Comparison of ENCODE assay signal across 28 cellular contexts in genomic region chr12:112901271-112901670, GRCh38. TPM values are rescaled to one million over a fixed set of nuclear protein-coding genes. Genes with fewer than 3 reads are reported as not detected.
DNase-seq lines count a peak whose midpoint lies in the region; ATAC-seq, FAIRE-seq and TF ChIP-seq lines count a peak whose summit lies in the region.
"Had no signal": no experiment of that assay in that cellular context is flagged by ENCODE, and none has a peak within 500 bp of the region (broad histone marks: within the 10 kb centered on the region; RNA-seq: fewer than 3 reads in every experiment).

No MANE protein-coding gene starts in this region.

- POLR2A ChIA-PET in WTC11 (lab: Charles Lee) = no interaction called here

- H3K36me3 Mint-ChIP-seq in WTC11 = peaks cover 8% of the 10 kb centered on the region
- H3K36me3 Mint-ChIP-seq: brain, naive B cell had no signal

- no peak for FAIRE-seq in small intestine (lab: Jason Lieb, UNC)
- FAIRE-seq: HTR-8/SVneo, keratinocyte had no signal

- no peaks in the 10 kb centered on the region for H3K27me3 ChIP-seq in small intestine (ENCODE audit: control insufficient read depth in 2 of 2, insufficient read depth in 2 of 2, low read length in 2 of 2)

- ATAC-seq in HG03432 (IDR thresholded peaks at IDR 0.05; ENCODE audit: unreplicated experiment) = no peak
- ATAC-seq in WTC11 = no peak
- ATAC-seq: gastroesophageal sphincter; stimulated activated naive CD8-positive, alpha-beta T cell treated with anti-CD3 and anti-CD28 coated beads, Interleukin-15, Interleukin-2, amounts not matched to agents 100 U/mL and 50 U/mL, for 24 hours had no signal

- CTCF ChIA-PET in WTC11 (lab: Charles Lee) = interaction anchor here (1.0 to 1.8 kb wide), 5 partner anchors 11 to 100 kb away, joined by 3 to 19 read pairs (median 5); partner anchors contain the start of gene OAS3

- H3K27me3 Mint-ChIP-seq in WTC11 (ENCODE audit: low read depth) = no peaks in the 10 kb centered on the region; the same call in 1 of the 2 replicates

- peaks cover 34% of the 10 kb centered on the region for H3K9me3 Mint-ChIP-seq in WTC11
- H3K9me3 Mint-ChIP-seq: HFFc6, naive B cell had no signal

- H3K36me3 ChIP-seq in small intestine (ENCODE audit: control insufficient read depth in 2 of 2, insufficient read depth in 2 of 2, low read length in 2 of 2) = no peaks in the 10 kb centered on the region
- H3K36me3 ChIP-seq: gastroesophageal sphincter had no signal

- H3K4me1 ChIP-seq in small intestine (ENCODE audit: control insufficient read depth in 2 of 2, insufficient read depth in 1 of 2, low read depth in 1 of 2, low read length in 1 of 2) = peaks cover 3 to 7% of the 10 kb centered on the region in 2 donors

- no peaks in the 10 kb centered on the region for H3K9me3 ChIP-seq in small intestine (ENCODE audit: control insufficient read depth, low read depth)
- H3K9me3 ChIP-seq: gastroesophageal sphincter had no signal

- no peak for TF ChIP-seq CTCF in WTC11 (IDR thresholded peaks at IDR 0.05)

- H3K27ac ChIP-seq in small intestine (ENCODE audit: low read depth in 1 of 2, low read length in 1 of 2) = peak overlapping the region; percentile 1 to 11
- H3K27ac ChIP-seq: gastroesophageal sphincter, GM23248, KMS-11, SK-N-MC had no signal

- WGBS in small intestine, 3 donors = 20 to 55% (median 35%) methylated on average over 2 of the region's 2 CpGs

- no peak overlapping the region for H3K4me3 Mint-ChIP-seq in WTC11
- H3K4me3 Mint-ChIP-seq: brain, HFFc6 had no signal

- H3K4me3 ChIP-seq in small intestine (ENCODE audit: low read depth in 1 of 2, low read length in 2 of 2) = no peak overlapping the region
- H3K4me3 ChIP-seq: gastroesophageal sphincter, GM23248, SK-N-MC had no signal

- H3K27ac Mint-ChIP-seq in WTC11 = no peak overlapping the region
- H3K27ac Mint-ChIP-seq: brain, HFFc6 had no signal

- peak; percentile 34 for DNase-seq in NCI-H2171 (lab: John Stamatoyannopoulos, UW)
- DNase-seq in NCI-H2171 treated with DMSO at 0.1 percent for 48 hours (lab: John Stamatoyannopoulos, UW) = no peak
- peak; percentile 68 for DNase-seq in NCI-H69 (lab: John Stamatoyannopoulos, UW)
- DNase-seq in dermis blood vessel endothelial cell = peak; percentile 52
- DNase-seq in small intestine = peak; percentile 84
- no peak for DNase-seq in WTC11 (ENCODE audit: low spot score)
- DNase-seq in A172 (ENCODE audit: low spot score) = no peak
- DNase-seq: activated CD4-positive, alpha-beta T cell treated with anti-CD3 and anti-CD28 coated beads, Interleukin-2, amount 50 U/mL, for 4 hours; activated gamma-delta T cell; Calu3; GM23248; HFFc6; mammary epithelial cell; naive B cell; NCI-H1105; NCI-H82; nucleus accumbens; retina; stimulated activated CD4-positive, alpha-beta T cell treated with anti-CD3 and anti-CD28 coated beads, Interleukin-4, amount 100 ng/mL, for 24 hours; stimulated activated naive CD8-positive, alpha-beta T cell treated with anti-CD3 and anti-CD28 coated beads, Interleukin-15, Interleukin-2, amounts not matched to agents 100 U/mL and 50 U/mL, for 24 hours; T-helper 2 cell had no signal

- H3K4me1 Mint-ChIP-seq in WTC11 = no peaks in the 10 kb centered on the region

TF ChIP-seq in WTC11, 78 proteins besides CTCF, POLR2A, EP300 and RAD21:
- TF ChIP-seq ZNF532 (CRISPR knock-in tag; IDR thresholded peaks at IDR 0.05; ENCODE audit: borderline replicate concordance) = no peak
- no peak for TF ChIP-seq MYBL2 (CRISPR knock-in tag; IDR thresholded peaks at IDR 0.05)
- no peak for TF ChIP-seq RORB (CRISPR knock-in tag; IDR thresholded peaks at IDR 0.05)
- TF ChIP-seq, protein P1, sequence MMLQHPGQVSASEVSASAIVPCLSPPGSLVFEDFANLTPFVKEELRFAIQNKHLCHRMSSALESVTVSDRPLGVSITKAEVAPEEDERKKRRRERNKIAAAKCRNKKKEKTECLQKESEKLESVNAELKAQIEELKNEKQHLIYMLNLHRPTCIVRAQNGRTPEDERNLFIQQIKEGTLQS (CRISPR knock-in tag; conservative IDR thresholded peaks at IDR 0.05) = no peak
- TF ChIP-seq NR3C1 (CRISPR knock-in tag; conservative IDR thresholded peaks at IDR 0.05; ENCODE audit: low read depth) = no peak
- no peak for TF ChIP-seq ZNF263 (CRISPR knock-in tag; IDR thresholded peaks at IDR 0.05; ENCODE audit: low read depth)
- TF ChIP-seq ZNF423 (CRISPR knock-in tag; IDR thresholded peaks at IDR 0.05) = no peak
- TF ChIP-seq, protein P2, sequence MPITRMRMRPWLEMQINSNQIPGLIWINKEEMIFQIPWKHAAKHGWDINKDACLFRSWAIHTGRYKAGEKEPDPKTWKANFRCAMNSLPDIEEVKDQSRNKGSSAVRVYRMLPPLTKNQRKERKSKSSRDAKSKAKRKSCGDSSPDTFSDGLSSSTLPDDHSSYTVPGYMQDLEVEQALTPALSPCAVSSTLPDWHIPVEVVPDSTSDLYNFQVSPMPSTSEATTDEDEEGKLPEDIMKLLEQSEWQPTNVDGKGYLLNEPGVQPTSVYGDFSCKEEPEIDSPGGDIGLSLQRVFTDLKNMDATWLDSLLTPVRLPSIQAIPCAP (CRISPR knock-in tag; IDR thresholded peaks at IDR 0.05) = no peak
- no peak for TF ChIP-seq ATF1 (CRISPR knock-in tag; IDR thresholded peaks at IDR 0.05)
- TF ChIP-seq GTF2I (CRISPR knock-in tag; conservative IDR thresholded peaks at IDR 0.05) = no peak

RNA-seq across cellular contexts. Expression of gene OAS1, which starts 5.5 kb away (rescaled TPM):
- total RNA-seq in dermis blood vessel endothelial cell = 13.6 and 30.7 TPM in 2 replicates
- 10 to 100 TPM; 37.5 to 66.9 (median 39.7) TPM for polyA plus RNA-seq in small intestine
- 0.24 to 0.30 TPM (median 0.27 TPM) in 3 replicates for total RNA-seq in WTC11 (2021)
- 5.1 TPM in 2 replicates for total RNA-seq in A172 (2014; rRNA removed; shearing (Covaris generic))
- total RNA-seq: GM23248, HFFc6 had no signal

RNA-seq across cellular contexts. Expression of gene OAS3, which starts 37.0 kb away (rescaled TPM):
- 9.4 and 27.3 TPM in 2 replicates for total RNA-seq in dermis blood vessel endothelial cell
- polyA plus RNA-seq in small intestine = 10 to 100 TPM in 1 of 3 donors, 1 to 10 TPM in 2; 3.8 to 13.1 (median 4.7) TPM
- total RNA-seq in WTC11 (2021) = 1.2 to 1.6 TPM (median 1.4 TPM) in 3 replicates
- 20.3 and 24.3 TPM in 2 replicates for total RNA-seq in A172 (2014; rRNA removed; shearing (Covaris generic))

Comparison
In these comparisons a context has a peak if more than half of its experiments do, and no peak if none do; other contexts are left out.
1. DNase-seq: peak in NCI-H2171 (single experiment), NCI-H69 (single experiment), dermis blood vessel endothelial cell (single experiment) and small intestine (single experiment); none in NCI-H2171 treated with DMSO at 0.1 percent for 48 hours (single experiment), WTC11 (single experiment) and A172 (single experiment).